ENCODE assay signal across 9 cellular contexts in the genomic region with DNA sequence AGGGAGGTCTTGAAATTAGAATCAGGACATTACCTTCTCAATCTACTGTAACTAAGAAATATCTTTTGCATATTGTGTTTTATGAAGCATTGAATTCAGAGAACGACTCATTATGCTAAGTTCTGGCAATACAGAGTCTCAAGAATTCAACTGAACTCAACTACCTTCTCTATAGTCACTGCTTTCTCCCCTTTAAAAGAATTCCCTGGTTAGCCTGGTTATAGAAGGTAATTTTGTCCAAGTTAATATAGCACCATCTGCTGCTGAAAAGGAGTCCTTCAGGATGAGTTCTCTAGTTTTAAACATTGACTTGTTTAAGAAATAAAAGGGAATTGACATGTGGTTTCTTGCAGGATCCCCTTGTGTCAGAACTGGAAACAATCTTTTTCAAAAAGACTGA.
DNase-seq lines count a peak whose midpoint lies in the region; ATAC-seq, FAIRE-seq and TF ChIP-seq lines count a peak whose summit lies in the region.
"Had no signal": no experiment of that assay in that cellular context is flagged by ENCODE, and none has a peak within 500 bp of the region (broad histone marks: within the 10 kb centered on the region; RNA-seq: fewer than 3 reads in every experiment).

No MANE protein-coding gene starts in this region.

- no peak overlapping the region for H3K27ac Mint-ChIP-seq in stimulated activated effector memory CD8-positive, alpha-beta T cell treated with anti-CD3 and anti-CD28 coated beads, Interleukin-12 subunit alpha, Interleukin-12 subunit beta, amount 100 ng/mL, for 72 hours
- H3K27ac Mint-ChIP-seq in glutamatergic neuron (ENCODE audit: unreplicated experiment), result no peak overlapping the region

- H3K4me3 ChIP-seq in liver (ENCODE audit: low read depth in 1 of 3, low read length in 3 of 3) (no peak overlapping the region), HepG2 (replicated peaks in 1 of 3; ENCODE audit: insufficient read depth in 1 of 3, low read depth in 2 of 3, low read length in 3 of 3) (no peak overlapping the region), hepatocyte (no peak overlapping the region)

- no peak for TF ChIP-seq POLR2A in HepG2 (IDR thresholded peaks at IDR 0.05; ENCODE audit: insufficient read depth in 1 of 2, low read depth in 2 of 2, low read length in 2 of 2)

- H3K4me3 Mint-ChIP-seq in stimulated activated effector memory CD8-positive, alpha-beta T cell treated with anti-CD3 and anti-CD28 coated beads, Interleukin-12 subunit alpha, Interleukin-12 subunit beta, amount 100 ng/mL, for 72 hours, result no peak overlapping the region
- H3K4me3 Mint-ChIP-seq in glutamatergic neuron (ENCODE audit: unreplicated experiment), result no peak overlapping the region

- H3K9me3 ChIP-seq in liver (ENCODE audit: control insufficient read depth in 4 of 4, low read length in 3 of 4), result no peaks in the 10 kb centered on the region
- H3K9me3 ChIP-seq in HepG2 (ENCODE audit: low read length), result no peaks in the 10 kb centered on the region
- no peaks in the 10 kb centered on the region for H3K9me3 ChIP-seq in hepatocyte (ENCODE audit: low read depth)

- POLR2A ChIA-PET in HepG2 (lab: Yijun Ruan, JAX), result no interaction called here

- FAIRE-seq in HepG2 (lab: Jason Lieb, UNC), result no peak

- in situ Hi-C loops in HepG2 (cut with HindIII; ENCODE audit: extremely low pct_ligation_motif_present, low pct_unique_long_range_greater_than_20kb), result no loop called here

- H3K9ac ChIP-seq in liver (ENCODE audit: low read depth in 1 of 2, low read length in 2 of 2), result no peak overlapping the region
- H3K9ac ChIP-seq in HepG2 (ENCODE audit: insufficient read depth, low read depth, low read length), result no peak overlapping the region

- H3K36me3 Mint-ChIP-seq in stimulated activated effector memory CD8-positive, alpha-beta T cell treated with anti-CD3 and anti-CD28 coated beads, Interleukin-12 subunit alpha, Interleukin-12 subunit beta, amount 100 ng/mL, for 72 hours, result no peaks in the 10 kb centered on the region
- H3K36me3 Mint-ChIP-seq in glutamatergic neuron (ENCODE audit: unreplicated experiment), result no peaks in the 10 kb centered on the region

- no peak for ATAC-seq in HepG2
- ATAC-seq in stimulated activated effector memory CD8-positive, alpha-beta T cell treated with anti-CD3 and anti-CD28 coated beads, Interleukin-12 subunit alpha, Interleukin-12 subunit beta, amount 100 ng/mL, for 72 hours, result no peak

- H4K20me1 ChIP-seq in HepG2 (ENCODE audit: insufficient read depth, low read length) (no peaks in the 10 kb centered on the region), hepatocyte (ENCODE audit: insufficient read depth, poor library complexity, severe bottlenecking) (no peaks in the 10 kb centered on the region)

- no peaks in the 10 kb centered on the region for H3K27me3 Mint-ChIP-seq in glutamatergic neuron (ENCODE audit: unreplicated experiment)

- no peak overlapping the region for H3K4me2 ChIP-seq in HepG2 (ENCODE audit: low read depth, low read length)
- no peak overlapping the region for H3K4me2 ChIP-seq in hepatocyte

- H3K79me2 ChIP-seq in HepG2 (ENCODE audit: insufficient read depth, low read length), result no peaks in the 10 kb centered on the region
- no peaks in the 10 kb centered on the region for H3K79me2 ChIP-seq in hepatocyte

- H3K27me3 ChIP-seq in liver (ENCODE audit: control insufficient read depth in 4 of 4, insufficient read depth in 4 of 4, low read length in 3 of 4) (peaks cover 0 to 3% (median 0%) of the 10 kb centered on the region in 4 donors), HepG2 (ENCODE audit: control insufficient read depth in 1 of 2, insufficient read depth in 2 of 2, low read length in 2 of 2) (peaks cover 0 to 8% of the 10 kb centered on the region in 2 experiments; a peak in 2 of 5 replicates), hepatocyte (no peaks in the 10 kb centered on the region)

- no peak overlapping the region for H2AFZ ChIP-seq in HepG2 (ENCODE audit: low read length)
- H2AFZ ChIP-seq in hepatocyte, result no peak overlapping the region

- TF ChIP-seq RAD21 in liver (IDR thresholded peaks at IDR 0.05) (peak; percentile 72 to 75), HepG2 (CRISPR knock-in tag; IDR thresholded peaks at IDR 0.05) (no peak)

- H3K4me1 ChIP-seq in liver (ENCODE audit: control insufficient read depth in 4 of 4, insufficient read depth in 4 of 4, low read length in 3 of 4) (no peaks in the 10 kb centered on the region), HepG2 (ENCODE audit: insufficient read depth, low read length) (no peaks in the 10 kb centered on the region), hepatocyte (ENCODE audit: insufficient read depth) (no peaks in the 10 kb centered on the region)

- no peaks in the 10 kb centered on the region for H3K9me3 Mint-ChIP-seq in stimulated activated effector memory CD8-positive, alpha-beta T cell treated with anti-CD3 and anti-CD28 coated beads, Interleukin-12 subunit alpha, Interleukin-12 subunit beta, amount 100 ng/mL, for 72 hours
- no peaks in the 10 kb centered on the region for H3K9me3 Mint-ChIP-seq in glutamatergic neuron (ENCODE audit: unreplicated experiment)

- 48% methylated on average over 1 of the region's 1 CpG for WGBS in liver
- 3% methylated on average over 1 of the region's 1 CpG for WGBS in HepG2 (ENCODE audit: low lambda C conversion rate)
- 50% methylated on average over 1 of the region's 1 CpG for WGBS in hepatocyte (ENCODE audit: low lambda C conversion rate, missing lambda C conversion rate)

- H3K27ac ChIP-seq in liver (ENCODE audit: low read depth in 1 of 2, low read length in 2 of 2), result no peak overlapping the region
- no peak overlapping the region for H3K27ac ChIP-seq in HepG2 (ENCODE audit: extremely low read length, insufficient read depth, low read length)
- no peak overlapping the region for H3K27ac ChIP-seq in VCaP
- H3K27ac ChIP-seq in hepatocyte, result no peak overlapping the region

- BruUV-seq in HepG2 (replicated peaks; lab: Mats Ljungman, UMichigan), result no TSS peak

- intact Hi-C loops in HepG2 (cut with micrococcal nuclease; ENCODE audit: unreplicated experiment), result no loop called here

- H3K9me2 ChIP-seq in hepatocyte (replicated peaks; ENCODE audit: insufficient read depth), result no peaks in the 10 kb centered on the region

- TF ChIP-seq EP300 in HepG2 (IDR thresholded peaks at IDR 0.05; ENCODE audit: low read depth in 2 of 2, low read length in 2 of 2) (no peak), HepG2 (CRISPR knock-in tag; IDR thresholded peaks at IDR 0.05; ENCODE audit: borderline replicate concordance) (no peak)

- TF ChIP-seq CTCF in liver (IDR thresholded peaks at IDR 0.05; ENCODE audit: low read depth, low read length, missing input control) (peak; percentile 46), HepG2 (CRISPR knock-in tag; IDR thresholded peaks at IDR 0.05) (no peak), VCaP (conservative IDR thresholded peaks at IDR 0.05) (peak; percentile 86), hepatocyte (IDR thresholded peaks at IDR 0.05; ENCODE audit: poor library complexity) (peak; percentile 72), glutamatergic neuron (IDR thresholded peaks at IDR 0.05; ENCODE audit: partially characterized antibody, unreplicated experiment) (no peak)

- H3K36me3 ChIP-seq in liver (ENCODE audit: control insufficient read depth in 4 of 4, insufficient read depth in 3 of 4, low read depth in 1 of 4, low read length in 3 of 4) (no peaks in the 10 kb centered on the region), HepG2 (replicated peaks in 1 of 2; ENCODE audit: control insufficient read depth in 1 of 2, insufficient read depth in 2 of 2, low read length in 2 of 2) (no peaks in the 10 kb centered on the region), hepatocyte (replicated peaks; ENCODE audit: insufficient read depth, low read depth) (no peaks in the 10 kb centered on the region)

- DNase-seq in HepG2 (ENCODE audit: low spot score) (no peak), hepatocyte (ENCODE audit: low spot score) (peak; percentile 41), glutamatergic neuron (no peak)
- no peak for DNase-seq in stimulated activated CD4-positive, alpha-beta T cell treated with anti-CD3 and anti-CD28 coated beads, Interleukin-1b, Interleukin-23, amount 100 ng/mL, for 48 hours
- no peak for DNase-seq in stimulated activated effector memory CD8-positive, alpha-beta T cell treated with anti-CD3 and anti-CD28 coated beads, Interleukin-12 subunit alpha, Interleukin-12 subunit beta, amount 100 ng/mL, for 72 hours (ENCODE audit: low spot score in 2 of 2)
- DNase-seq in central memory CD4-positive, alpha-beta T cell, result no peak
- DNase-seq: GDM1 had no signal

- CTCF ChIA-PET in HepG2 (lab: Yijun Ruan, JAX; ENCODE audit: low intra/inter-chr PET ratio, low total read pairs), result no interaction called here

- H3K4me1 Mint-ChIP-seq in stimulated activated effector memory CD8-positive, alpha-beta T cell treated with anti-CD3 and anti-CD28 coated beads, Interleukin-12 subunit alpha, Interleukin-12 subunit beta, amount 100 ng/mL, for 72 hours, result no peaks in the 10 kb centered on the region
- no peaks in the 10 kb centered on the region for H3K4me1 Mint-ChIP-seq in glutamatergic neuron (ENCODE audit: low read depth, unreplicated experiment)

TF ChIP-seq in liver, 16 proteins besides CTCF, POLR2A, EP300 and RAD21 (continues in another document):
- no peak for TF ChIP-seq RXRA (IDR thresholded peaks at IDR 0.05)
- TF ChIP-seq, protein P1, sequence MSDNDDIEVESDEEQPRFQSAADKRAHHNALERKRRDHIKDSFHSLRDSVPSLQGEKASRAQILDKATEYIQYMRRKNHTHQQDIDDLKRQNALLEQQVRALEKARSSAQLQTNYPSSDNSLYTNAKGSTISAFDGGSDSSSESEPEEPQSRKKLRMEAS (IDR thresholded peaks at IDR 0.05), result no peak
- no peak for TF ChIP-seq NR2F2 (IDR thresholded peaks at IDR 0.05)
- no peak for TF ChIP-seq HNF4A (conservative IDR thresholded peaks at IDR 0.05)
- TF ChIP-seq JUND (IDR thresholded peaks at IDR 0.05), result no peak

TF ChIP-seq in HepG2, 621 proteins besides CTCF, POLR2A, EP300 and RAD21:
- TF ChIP-seq, protein P2, sequence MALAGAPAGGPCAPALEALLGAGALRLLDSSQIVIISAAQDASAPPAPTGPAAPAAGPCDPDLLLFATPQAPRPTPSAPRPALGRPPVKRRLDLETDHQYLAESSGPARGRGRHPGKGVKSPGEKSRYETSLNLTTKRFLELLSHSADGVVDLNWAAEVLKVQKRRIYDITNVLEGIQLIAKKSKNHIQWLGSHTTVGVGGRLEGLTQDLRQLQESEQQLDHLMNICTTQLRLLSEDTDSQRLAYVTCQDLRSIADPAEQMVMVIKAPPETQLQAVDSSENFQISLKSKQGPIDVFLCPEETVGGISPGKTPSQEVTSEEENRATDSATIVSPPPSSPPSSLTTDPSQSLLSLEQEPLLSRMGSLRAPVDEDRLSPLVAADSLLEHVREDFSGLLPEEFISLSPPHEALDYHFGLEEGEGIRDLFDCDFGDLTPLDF (CRISPR knock-in tag; IDR thresholded peaks at IDR 0.05), result no peak
- TF ChIP-seq ZNF253 (CRISPR knock-in tag; IDR thresholded peaks at IDR 0.05; ENCODE audit: borderline replicate concordance) (no peak), KLF6 (CRISPR knock-in tag; IDR thresholded peaks at IDR 0.05) (no peak), TEAD2 (CRISPR knock-in tag; IDR thresholded peaks at IDR 0.05) (no peak)

Comparison
In these comparisons a context has a peak if more than half of its experiments do, and no peak if none do; other contexts are left out.
1. CTCF ChIP-seq: peak in liver (single experiment), VCaP (single experiment) and hepatocyte (single experiment); none in HepG2 (single experiment) and glutamatergic neuron (single experiment).